12 cellular contexts compared by ENCODE assay signal in the genomic region with DNA sequence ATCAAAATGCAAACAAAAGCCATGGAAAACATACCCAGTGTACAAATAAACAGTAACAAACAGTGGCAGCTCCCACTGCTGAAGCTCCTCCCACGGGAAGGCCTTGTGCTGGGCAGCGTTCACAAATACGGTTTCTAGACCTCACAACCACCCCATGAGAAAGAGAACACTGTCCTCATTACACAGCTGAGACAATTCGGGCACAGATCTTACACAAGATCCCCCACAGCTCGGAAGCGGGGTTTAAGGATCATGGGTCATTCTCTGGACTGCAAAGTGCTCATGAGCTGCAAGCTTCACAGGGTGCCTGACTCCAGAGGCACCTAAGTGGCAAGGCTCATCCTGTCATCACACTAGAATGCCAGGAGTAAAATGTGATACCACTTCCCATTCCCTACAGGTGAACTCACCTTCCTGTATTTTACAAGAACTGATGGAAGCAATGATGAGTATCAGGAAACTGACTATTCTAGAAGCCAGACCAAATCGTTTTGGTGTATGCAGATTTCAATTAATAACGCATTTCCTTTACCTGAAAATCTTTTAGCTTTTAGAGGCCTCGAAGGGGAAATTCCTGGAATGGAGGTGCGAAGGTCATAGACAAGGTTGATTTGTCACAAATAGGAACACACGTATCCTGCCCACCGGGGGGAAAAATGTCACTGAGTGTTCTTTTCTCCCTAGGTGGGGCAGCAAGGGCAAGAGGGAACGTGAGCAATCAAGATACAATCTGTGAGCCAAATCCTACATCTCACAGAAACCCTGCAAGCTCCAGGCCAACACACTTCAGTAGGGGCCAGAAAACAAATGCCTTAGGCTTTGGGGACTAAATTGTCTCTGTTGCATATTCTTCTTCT. TPM values are rescaled to one million over a fixed set of nuclear protein-coding genes. Genes with fewer than 3 reads are reported as not detected.
DNase-seq lines count a peak whose midpoint lies in the region; ATAC-seq and TF ChIP-seq lines count a peak whose summit lies in the region.
"Had no signal": no experiment of that assay in that cellular context is flagged by ENCODE, and none has a peak within 500 bp of the region (broad histone marks: within the 10 kb centered on the region; RNA-seq: fewer than 3 reads in every experiment).

No MANE protein-coding gene starts in this region.

- H3K27me3 ChIP-seq in IMR-90 (ENCODE audit: control insufficient read depth, insufficient read depth, low read length) (no peaks in the 10 kb centered on the region), muscle layer of duodenum (ENCODE audit: low read depth, low read length) (no peaks in the 10 kb centered on the region), osteoblast (ENCODE audit: insufficient read depth, low read length) (no peaks in the 10 kb centered on the region)
- H3K27me3 ChIP-seq: neural progenitor cell had no signal

- TF ChIP-seq CTCF in IMR-90 (conservative IDR thresholded peaks at IDR 0.05; ENCODE audit: low read depth, low read length) (no peak), osteoblast (IDR thresholded peaks at IDR 0.05; ENCODE audit: extremely low read depth, low read depth, low read length) (no peak)

- H4K20me1 ChIP-seq in IMR-90 (ENCODE audit: insufficient read depth, low read length): peaks cover 94% of the 10 kb centered on the region
- H4K20me1 ChIP-seq in osteoblast (ENCODE audit: insufficient read depth, low read length): peaks cover 65% of the 10 kb centered on the region

- intact Hi-C loops in IMR-90 (cut with micrococcal nuclease): no loop called here
- intact Hi-C loops in posterior cingulate gyrus (cut with DNase I): no loop called here

- no TSS peak for BruUV-seq in IMR-90 (replicated peaks; lab: Mats Ljungman, UMichigan)

- H3K79me2 ChIP-seq in osteoblast (ENCODE audit: insufficient read depth, low read length): peaks cover 99% of the 10 kb centered on the region

- no peak overlapping the region for H4K5ac ChIP-seq in IMR-90 (ENCODE audit: low read depth, low read length)

- H3K4me1 ChIP-seq in IMR-90 (ENCODE audit: control insufficient read depth, insufficient read depth, low read length) (peaks cover 9% of the 10 kb centered on the region), muscle layer of duodenum (ENCODE audit: control insufficient read depth in 1 of 2, insufficient read depth in 2 of 2, low read length in 2 of 2) (peaks cover under 1 to 28% of the 10 kb centered on the region in 2 donors), osteoblast (ENCODE audit: insufficient read depth, low read length) (peaks cover 15% of the 10 kb centered on the region)

- H4K8ac ChIP-seq in IMR-90 (ENCODE audit: low read depth in 2 of 2, low read length in 2 of 2): peak overlapping the region in 1 of 2 experiments; percentile 30; a peak in 2 of 4 replicates

- no peak overlapping the region for H2AFZ ChIP-seq in IMR-90 (replicated peaks; ENCODE audit: low read length, poor library complexity)
- no peak overlapping the region for H2AFZ ChIP-seq in osteoblast (ENCODE audit: low read length)
- H2AFZ ChIP-seq: neural progenitor cell had no signal

- H3K9ac ChIP-seq in IMR-90 (ENCODE audit: low read depth, low read length): no peak overlapping the region
- H3K9ac ChIP-seq: neural progenitor cell had no signal

- no peak overlapping the region for H2BK120ac ChIP-seq in IMR-90 (ENCODE audit: low read depth, low read length)

- ATAC-seq in IMR-90 (ENCODE audit: low read depth) (peak; percentile 35; the same call in 1 of the 2 replicates), GM18868 (IDR thresholded peaks at IDR 0.05; ENCODE audit: unreplicated experiment) (no peak), HG03097 (IDR thresholded peaks at IDR 0.05; ENCODE audit: low FRiP score, unreplicated experiment) (no peak)
- peak; percentile 7 for ATAC-seq in effector memory CD8-positive, alpha-beta T cell (replicated peaks)

- H2BK5ac ChIP-seq in IMR-90 (ENCODE audit: low read depth, low read length, poor library complexity, severe bottlenecking): no peak overlapping the region

- H2BK15ac ChIP-seq in IMR-90 (ENCODE audit: low read depth, low read length): no peak overlapping the region

- H3K56ac ChIP-seq in IMR-90 (ENCODE audit: extremely low read depth, insufficient read depth, low read length): no peak overlapping the region

- H3K79me1 ChIP-seq in IMR-90 (ENCODE audit: low read depth in 1 of 2, low read length in 2 of 2): peaks cover 22 to 94% of the 10 kb centered on the region in 2 experiments

- H3K9me3 ChIP-seq in IMR-90 (ENCODE audit: control insufficient read depth, insufficient read depth, low read length): no peaks in the 10 kb centered on the region
- H3K9me3 ChIP-seq in muscle layer of duodenum (ENCODE audit: control insufficient read depth in 1 of 2, low read length in 2 of 2): no peaks in the 10 kb centered on the region
- H3K9me3 ChIP-seq in osteoblast (ENCODE audit: low read depth, low read length): no peaks in the 10 kb centered on the region

- H3K9me3 Mint-ChIP-seq in effector memory CD8-positive, alpha-beta T cell: no peaks in the 10 kb centered on the region

- no peak for TF ChIP-seq RAD21 in IMR-90 (IDR thresholded peaks at IDR 0.05; ENCODE audit: low read length)

- peak overlapping the region; percentile 42 to 83 for H3K27ac Mint-ChIP-seq in effector memory CD8-positive, alpha-beta T cell
- H3K27ac Mint-ChIP-seq: neural progenitor cell had no signal

- H3K23ac ChIP-seq in IMR-90 (ENCODE audit: low read depth, low read length): peak overlapping the region; percentile 71

- no peak for TF ChIP-seq POLR2A in IMR-90 (IDR thresholded peaks at IDR 0.05; ENCODE audit: low read depth, low read length)

- H3K27me3 Mint-ChIP-seq in effector memory CD8-positive, alpha-beta T cell: no peaks in the 10 kb centered on the region

- H2AK5ac ChIP-seq in IMR-90 (ENCODE audit: low read depth, low read length): no peak overlapping the region

- dilution Hi-C loops in IMR-90 (cut with HindIII; ENCODE audit: low sequenced_read_pairs, unreplicated experiment): no loop called here

- H2BK20ac ChIP-seq in IMR-90 (ENCODE audit: low read depth, low read length): no peak overlapping the region

- H4K91ac ChIP-seq in IMR-90 (ENCODE audit: insufficient read depth, low read depth, low read length): no peak overlapping the region

- in situ Hi-C loops in IMR-90 (cut with MboI; ENCODE audit: low sequenced_read_pairs): no loop called here

- peaks cover 82 to 83% of the 10 kb centered on the region in 2 donors for H3K4me1 Mint-ChIP-seq in effector memory CD8-positive, alpha-beta T cell (ENCODE audit: low read depth in 2 of 2)

- CTCF ChIA-PET in IMR-90 (lab: Yijun Ruan, JAX): no interaction called here

- no peak overlapping the region for H3K4ac ChIP-seq in IMR-90 (ENCODE audit: low read depth, low read length)

- peaks cover 2% of the 10 kb centered on the region; the same call in 1 of the 2 replicates for H3K36me3 ChIP-seq in IMR-90 (ENCODE audit: control insufficient read depth, insufficient read depth, low read length)
- no peaks in the 10 kb centered on the region for H3K36me3 ChIP-seq in muscle layer of duodenum (ENCODE audit: control insufficient read depth in 1 of 2, insufficient read depth in 2 of 2, low read length in 2 of 2)
- H3K36me3 ChIP-seq in osteoblast (ENCODE audit: insufficient read depth, low read length): no peaks in the 10 kb centered on the region
- H3K36me3 ChIP-seq: neural progenitor cell had no signal

- H3K14ac ChIP-seq in IMR-90 (replicated peaks; ENCODE audit: low read depth, low read length): no peak overlapping the region

- H3K4me2 ChIP-seq in IMR-90 (ENCODE audit: low read depth, low read length) (no peak overlapping the region; the same call in 1 of the 2 replicates), osteoblast (ENCODE audit: insufficient read depth, low read length) (no peak overlapping the region)
- H3K4me2 ChIP-seq: neural progenitor cell had no signal

- H3K27ac ChIP-seq in IMR-90 (ENCODE audit: insufficient read depth, low read length) (no peak overlapping the region), muscle layer of duodenum (ENCODE audit: low read length) (peak overlapping the region; percentile 14), osteoblast (ENCODE audit: low read depth, low read length) (no peak overlapping the region)
- H3K27ac ChIP-seq: neural progenitor cell had no signal

- WGBS in IMR-90 (ENCODE audit: extremely low coverage in 2 of 2, insufficient read length in 1 of 2), 2 experiments: 82% methylated on average over 8 of the region's 13 CpGs; no CpG with 5 or more reads in 1 of the 2 experiments

- POLR2A ChIA-PET in IMR-90 (lab: Charles Lee; ENCODE audit: unreplicated experiment): interaction anchor here (0.6 kb wide), 1 partner anchor 21 kb away, joined by 12 read pairs; no protein-coding TSS in a partner anchor

- H2AK9ac ChIP-seq in IMR-90 (replicated peaks; ENCODE audit: low read depth, low read length, poor library complexity): no peak overlapping the region

- H3K4me3 ChIP-seq in IMR-90 (ENCODE audit: insufficient read depth, low read depth, low read length): no peak overlapping the region
- H3K4me3 ChIP-seq in muscle layer of duodenum (ENCODE audit: low read depth in 1 of 2, low read length in 2 of 2): no peak overlapping the region
- no peak overlapping the region for H3K4me3 ChIP-seq in osteoblast (ENCODE audit: insufficient read depth, low read length)
- H3K4me3 ChIP-seq: neural progenitor cell had no signal

- no peak overlapping the region for H3K18ac ChIP-seq in IMR-90 (ENCODE audit: low read depth, low read length)

- peaks cover 32% of the 10 kb centered on the region for H3K9me1 ChIP-seq in IMR-90 (ENCODE audit: insufficient read depth, low read length)

- peak; percentile 28 for DNase-seq in Ammon's horn (ENCODE audit: low spot score)
- DNase-seq in IMR-90: no peak
- no peak for DNase-seq in effector memory CD8-positive, alpha-beta T cell
- no peak for DNase-seq in osteoblast (ENCODE audit: insufficient read length, low spot score, missing footprints)
- DNase-seq in posterior cingulate gyrus: no peak
- DNase-seq: activated T-cell treated with anti-CD3 and anti-CD28 coated beads, Interleukin-2, amount 50 U/mL, for 1 hour; cortex of kidney; NCI-H1417 had no signal

- peaks cover 42% of the 10 kb centered on the region for H3K36me3 Mint-ChIP-seq in effector memory CD8-positive, alpha-beta T cell (ENCODE audit: insufficient read depth)

- H3K4me3 Mint-ChIP-seq in effector memory CD8-positive, alpha-beta T cell: peak overlapping the region; percentile 16 to 68
- H3K4me3 Mint-ChIP-seq: neural progenitor cell had no signal

TF ChIP-seq in IMR-90, 13 proteins besides CTCF, POLR2A, EP300 and RAD21 (continues in another document):
- TF ChIP-seq CHD1 (IDR thresholded peaks at IDR 0.05; ENCODE audit: low read depth, low read length) (no peak), CEBPB (IDR thresholded peaks at IDR 0.05; ENCODE audit: low read depth, low read length) (no peak), FOS (IDR thresholded peaks at IDR 0.05; ENCODE audit: low read depth, low read length) (no peak), RCOR1 (IDR thresholded peaks at IDR 0.05; ENCODE audit: insufficient replicate concordance, low read length) (no peak)

RNA-seq across cellular contexts. Expression of gene STK24, which starts 41.2 kb away (rescaled TPM):
- total RNA-seq in IMR-90 (2012; rRNA removed) (29.2 and 36.1 TPM in 2 replicates), osteoblast (82.2 and 83.4 TPM in 2 replicates)
- polyA plus RNA-seq in IMR-90 (2012; rRNA removed): 26.8 and 43.4 TPM in 2 replicates
- polyA plus RNA-seq in IMR-90 (2012; cell fraction: cytosol; rRNA removed): 18.4 and 23.4 TPM in 2 replicates
- 12.5 and 39.5 TPM in 2 replicates for polyA plus RNA-seq in IMR-90 (2012; cell fraction: nucleus; rRNA removed; ENCODE audit: low replicate concordance)

Comparison
In these comparisons a context has a peak if more than half of its experiments do, and no peak if none do; other contexts are left out.
1. ATAC-seq: peak in IMR-90 (single experiment) and effector memory CD8-positive, alpha-beta T cell (single experiment); none in GM18868 (single experiment) and HG03097 (single experiment).